20 cellular contexts compared by ENCODE assay signal in the genomic region with DNA sequence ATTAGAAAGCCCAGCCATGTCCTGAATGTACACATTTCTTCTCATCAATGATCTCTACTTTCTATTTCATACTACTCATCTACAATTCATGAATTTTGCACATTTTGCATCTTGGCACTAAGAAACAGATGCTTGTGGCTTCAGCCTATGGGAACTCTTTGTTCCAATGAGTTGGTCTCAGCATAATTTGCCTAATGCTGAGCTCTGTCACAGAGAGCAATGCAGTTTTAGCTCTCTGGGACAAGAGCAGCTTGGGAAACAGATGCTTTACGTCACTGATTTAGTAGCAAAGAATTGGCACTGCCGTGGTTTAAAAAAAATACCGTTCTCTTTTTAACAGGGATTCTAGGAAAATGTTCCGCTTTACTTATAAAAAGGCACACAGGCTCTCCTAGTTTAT.
A peak's percentile ranks its signal among the peaks of the same experiment; 100 is the strongest.
DNase-seq lines count a peak whose midpoint lies in the region; ATAC-seq and TF ChIP-seq lines count a peak whose summit lies in the region.
"Had no signal": no experiment of that assay in that cellular context is flagged by ENCODE, and none has a peak within 500 bp of the region (broad histone marks: within the 10 kb centered on the region; RNA-seq: fewer than 3 reads in every experiment).

No MANE protein-coding gene starts in this region.

- peaks cover 10% of the 10 kb centered on the region for H3K36me3 ChIP-seq in IMR-90 (ENCODE audit: control insufficient read depth, insufficient read depth, low read length)
- H3K36me3 ChIP-seq in brain microvascular endothelial cell (replicated peaks), result peaks cover 4% of the 10 kb centered on the region

- H4K5ac ChIP-seq in IMR-90 (ENCODE audit: low read depth, low read length), result no peak overlapping the region

- in situ Hi-C loops in IMR-90 (cut with MboI; ENCODE audit: low sequenced_read_pairs) (no loop called here), brain microvascular endothelial cell (cut with HindIII; ENCODE audit: low pct_ligation_motif_present, low sequenced_read_pairs) (no loop called here)

- no peak overlapping the region for H3K18ac ChIP-seq in IMR-90 (ENCODE audit: low read depth, low read length)

- peaks cover 0 to 13% of the 10 kb centered on the region in 2 experiments; a peak in 3 of 4 replicates for H3K79me1 ChIP-seq in IMR-90 (ENCODE audit: low read depth in 1 of 2, low read length in 2 of 2)

- no peak overlapping the region for H2BK20ac ChIP-seq in IMR-90 (ENCODE audit: low read depth, low read length)

- 0% methylated on average over 2 of the region's 4 CpGs; no CpG with 5 or more reads in 1 of the 2 experiments for WGBS in IMR-90 (ENCODE audit: extremely low coverage in 2 of 2, insufficient read length in 1 of 2), 2 experiments

- no peaks in the 10 kb centered on the region; the same call in 1 of the 2 replicates for H3K4me1 ChIP-seq in IMR-90 (ENCODE audit: control insufficient read depth, insufficient read depth, low read length)
- H3K4me1 ChIP-seq: thyroid gland had no signal

- H3K4me3 ChIP-seq in IMR-90 (ENCODE audit: insufficient read depth, low read depth, low read length) (no peak overlapping the region), brain microvascular endothelial cell (ENCODE audit: low read depth, low read length) (no peak overlapping the region)
- H3K4me3 ChIP-seq: skin epidermis, thyroid gland had no signal

- no peak overlapping the region for H4K8ac ChIP-seq in IMR-90 (ENCODE audit: low read depth in 2 of 2, low read length in 2 of 2)

- peak overlapping the region; percentile 56; the same call in 1 of the 2 replicates for H3K4me2 ChIP-seq in IMR-90 (ENCODE audit: low read depth, low read length)

- TF ChIP-seq RAD21 in IMR-90 (IDR thresholded peaks at IDR 0.05; ENCODE audit: low read length), result no peak

- H3K27ac ChIP-seq in IMR-90 (ENCODE audit: insufficient read depth, low read length) (no peak overlapping the region), brain microvascular endothelial cell (peak overlapping the region; percentile 19)
- H3K27ac ChIP-seq: RWPE1, skin epidermis, thyroid gland, VCaP had no signal

- no peak overlapping the region for H3K23ac ChIP-seq in IMR-90 (ENCODE audit: low read depth, low read length)

- TF ChIP-seq POLR2A in IMR-90 (IDR thresholded peaks at IDR 0.05; ENCODE audit: low read depth, low read length), result no peak

- no peak overlapping the region for H4K91ac ChIP-seq in IMR-90 (ENCODE audit: insufficient read depth, low read depth, low read length)

- no peak overlapping the region for H3K14ac ChIP-seq in IMR-90 (replicated peaks; ENCODE audit: low read depth, low read length)

- 0 out of 2 replicates have a peak overlapping the region, but pooled peaks have one; percentile 5 for H3K56ac ChIP-seq in IMR-90 (ENCODE audit: extremely low read depth, insufficient read depth, low read length)

- POLR2A ChIA-PET in IMR-90 (lab: Charles Lee; ENCODE audit: unreplicated experiment), result no interaction called here

- H3K27me3 ChIP-seq in IMR-90 (ENCODE audit: control insufficient read depth, insufficient read depth, low read length) (no peaks in the 10 kb centered on the region), brain microvascular endothelial cell (replicated peaks) (no peaks in the 10 kb centered on the region)
- H3K27me3 ChIP-seq: thyroid gland had no signal

- no peaks in the 10 kb centered on the region for H3K9me3 ChIP-seq in IMR-90 (ENCODE audit: control insufficient read depth, insufficient read depth, low read length)
- H3K9me3 ChIP-seq: thyroid gland had no signal

- H3K9ac ChIP-seq in IMR-90 (ENCODE audit: low read depth, low read length), result no peak overlapping the region

- no peak overlapping the region for H2AK9ac ChIP-seq in IMR-90 (replicated peaks; ENCODE audit: low read depth, low read length, poor library complexity)

- no peak overlapping the region for H2AFZ ChIP-seq in IMR-90 (replicated peaks; ENCODE audit: low read length, poor library complexity)

- CTCF ChIA-PET in IMR-90 (lab: Yijun Ruan, JAX), result interaction anchor here (0.5 kb wide), 1 partner anchor 89 kb away, joined by 3 read pairs; no protein-coding TSS in a partner anchor

- H2BK5ac ChIP-seq in IMR-90 (ENCODE audit: low read depth, low read length, poor library complexity, severe bottlenecking), result peak overlapping the region; percentile 28

- no peak overlapping the region for H3K4ac ChIP-seq in IMR-90 (ENCODE audit: low read depth, low read length)

- H3K9me1 ChIP-seq in IMR-90 (ENCODE audit: insufficient read depth, low read length), result peaks cover 2% of the 10 kb centered on the region; the same call in 1 of the 2 replicates

- ATAC-seq in IMR-90 (ENCODE audit: low read depth) (peak; percentile 74), GM21737 (IDR thresholded peaks at IDR 0.05; ENCODE audit: unreplicated experiment) (no peak)
- ATAC-seq: activated CD8-positive, alpha-beta T cell treated with anti-CD3 and anti-CD28 coated beads for 36 hours; activated T-cell treated with anti-CD3 and anti-CD28 coated beads, Interleukin-2, amount 50 U/mL, for 72 hours had no signal

- H2AK5ac ChIP-seq in IMR-90 (ENCODE audit: low read depth, low read length), result no peak overlapping the region

- TF ChIP-seq CTCF in IMR-90 (conservative IDR thresholded peaks at IDR 0.05; ENCODE audit: low read depth, low read length), result no peak
- no peak for TF ChIP-seq CTCF in brain microvascular endothelial cell (IDR thresholded peaks at IDR 0.05; ENCODE audit: low read depth, low read length, missing control alignments)

- no peaks in the 10 kb centered on the region for H4K20me1 ChIP-seq in IMR-90 (ENCODE audit: insufficient read depth, low read length)

- H2BK120ac ChIP-seq in IMR-90 (ENCODE audit: low read depth, low read length), result no peak overlapping the region

- intact Hi-C loops in IMR-90 (cut with micrococcal nuclease), result loop anchor here (5.0 kb wide), 1 partner anchor 143 kb away; no protein-coding TSS in a partner anchor

- DNase-seq in IMR-90 (peak; percentile 61), brain microvascular endothelial cell (peak; percentile 29), inferior parietal cortex (ENCODE audit: extremely low spot score) (peak; percentile 68), superior temporal gyrus (ENCODE audit: extremely low spot score) (peak; percentile 80), Kasumi-1 (lab: John Stamatoyannopoulos, UW) (no peak)
- no peak for DNase-seq in stimulated activated CD4-positive, alpha-beta T cell treated with anti-CD3 and anti-CD28 coated beads, Interleukin-4, amount 100 ng/mL, for 4 hours
- DNase-seq: activated CD8-positive, alpha-beta T cell treated with anti-CD3 and anti-CD28 coated beads for 36 hours; activated T-cell treated with anti-CD3 and anti-CD28 coated beads, Interleukin-2, amount 50 U/mL, for 72 hours; DMS79; effector memory CD4-positive, alpha-beta T cell; KG1; mesendoderm; NCI-H1105; NCI-H2171 treated with DMSO at 0.1 percent for 48 hours; T-helper 1 cell; thyroid gland had no signal

- H2BK15ac ChIP-seq in IMR-90 (ENCODE audit: low read depth, low read length), result no peak overlapping the region

- dilution Hi-C loops in IMR-90 (cut with HindIII; ENCODE audit: low sequenced_read_pairs, unreplicated experiment), result no loop called here

- no TSS peak for BruUV-seq in IMR-90 (replicated peaks; lab: Mats Ljungman, UMichigan)

TF ChIP-seq in IMR-90, 13 proteins besides CTCF, POLR2A, EP300 and RAD21:
- TF ChIP-seq FOS (IDR thresholded peaks at IDR 0.05; ENCODE audit: low read depth, low read length), result no peak
- peak; percentile 16; the same call in 1 of the 2 replicates for TF ChIP-seq MAFK (IDR thresholded peaks at IDR 0.05; ENCODE audit: low read depth, low read length)

Comparison
In these comparisons a context has a peak if more than half of its experiments do, and no peak if none do; other contexts are left out.
1. DNase-seq: peak in IMR-90 (single experiment), brain microvascular endothelial cell (single experiment), inferior parietal cortex (single experiment) and superior temporal gyrus (single experiment); none in stimulated activated CD4-positive, alpha-beta T cell treated with anti-CD3 and anti-CD28 coated beads, Interleukin-4, amount 100 ng/mL, for 4 hours (0 of 2) and Kasumi-1 (0 of 2).